30 cellular contexts compared by ENCODE assay signal in genomic region chr6:40990301-40990700, GRCh38. TPM values are rescaled to one million over a fixed set of nuclear protein-coding genes. Genes with fewer than 3 reads are reported as not detected.
A peak's percentile ranks its signal among the peaks of the same experiment; 100 is the strongest.
DNase-seq lines count a peak whose midpoint lies in the region; ATAC-seq and TF ChIP-seq lines count a peak whose summit lies in the region.
"Had no signal": no experiment of that assay in that cellular context is flagged by ENCODE, and none has a peak within 500 bp of the region (broad histone marks: within the 10 kb centered on the region; RNA-seq: fewer than 3 reads in every experiment).

No MANE protein-coding gene starts in this region.

- no peaks in the 10 kb centered on the region for H3K9me3 ChIP-seq in AG04450 (ENCODE audit: control insufficient read depth, insufficient read depth, low read length)
- H3K9me3 ChIP-seq: esophagus squamous epithelium, HAP-1, psoas muscle, transverse colon had no signal

- peak; percentile 31 for TF ChIP-seq CTCF in AG04450 (IDR thresholded peaks at IDR 0.05; ENCODE audit: low read depth, low read length)
- TF ChIP-seq CTCF in HFF-Myc (IDR thresholded peaks at IDR 0.05; ENCODE audit: low read depth, low read length, missing control alignments): peak; percentile 20
- peak; percentile 16 for TF ChIP-seq CTCF in astrocyte of the spinal cord (IDR thresholded peaks at IDR 0.05; ENCODE audit: low read depth, low read length)
- TF ChIP-seq CTCF in foreskin fibroblast (IDR thresholded peaks at IDR 0.05; ENCODE audit: low read depth, low read length): peak; percentile 15
- no peak for TF ChIP-seq CTCF in GM10266 (IDR thresholded peaks at IDR 0.05; ENCODE audit: control insufficient read depth, insufficient read depth, low read depth, missing control alignments)

- H3K4me3 ChIP-seq in AG04450 (ENCODE audit: low read depth, low read length) (no peak overlapping the region), HFF-Myc (replicated peaks; ENCODE audit: low read depth, low read length) (no peak overlapping the region), astrocyte of the spinal cord (ENCODE audit: low read depth, low read length) (no peak overlapping the region), foreskin fibroblast (ENCODE audit: low read depth in 1 of 2, low read length in 2 of 2) (no peak overlapping the region)
- H3K4me3 ChIP-seq: esophagus squamous epithelium, HAP-1, hepatocyte, psoas muscle, transverse colon had no signal

- CTCF ChIA-PET in AG04450 (lab: Charles Lee): interaction anchor here (0.7 to 0.9 kb wide), 2 partner anchors 13 to 33 kb away, joined by 3 read pairs; no protein-coding TSS in a partner anchor

- POLR2A ChIA-PET in AG04450 (lab: Yijun Ruan, JAX): no interaction called here

- ATAC-seq in HG03442 (IDR thresholded peaks at IDR 0.05; ENCODE audit: unreplicated experiment): no peak
- ATAC-seq: left cardiac atrium; natural killer cell treated with Interleukin-12 subunit alpha and Interleukin-12 subunit beta and Interleukin-15 and Interleukin-18, amount 100 ng/mL, for 72 hours; psoas muscle; stimulated activated memory B cell treated with anti-CD40 and anti-IgM and Interleukin-4, amounts not matched to agents 10 μg/mL and 1 μg/mL and 100 μg/mL, for 72 hours had no signal

- H3K27me3 ChIP-seq in AG04450 (ENCODE audit: control insufficient read depth, insufficient read depth, low read length): no peaks in the 10 kb centered on the region
- H3K27me3 ChIP-seq: hepatocyte, transverse colon had no signal

- in situ Hi-C loops in astrocyte of the spinal cord (cut with HindIII; ENCODE audit: low sequenced_read_pairs): no loop called here

- H3K27ac ChIP-seq in AG04450 (ENCODE audit: low read depth, low read length): no peak overlapping the region
- H3K27ac ChIP-seq: esophagus squamous epithelium, hepatocyte, psoas muscle, transverse colon had no signal

- DNase-seq in AG04450 (ENCODE audit: low read depth, low spot score) (no peak), HFF-Myc (ENCODE audit: extremely low read depth, low read depth) (no peak), astrocyte of the spinal cord (ENCODE audit: low read depth, low spot score) (no peak), foreskin fibroblast (no peak), putamen (ENCODE audit: low spot score) (no peak), GOT3 (lab: John Stamatoyannopoulos, UW) (no peak), GM10266 (ENCODE audit: extremely low spot score) (no peak)
- DNase-seq: ACHN; activated CD4-positive, alpha-beta T cell treated with anti-CD3 and anti-CD28 coated beads, Interleukin-2, amount 10 ng/mL, durations not matched to agents 24 days and 14 days; activated effector memory CD4-positive, alpha-beta T cell treated with anti-CD3 and anti-CD28 coated beads, Interleukin-2, amount 50 U/mL, for 16 hours; activated naive CD8-positive, alpha-beta T cell treated with anti-CD3 and anti-CD28 coated beads, Interleukin-2, amount 10 ng/mL, durations not matched to agents 7 days and 5 days; activated T-cell treated with anti-CD3 and anti-CD28 coated beads, Interleukin-2, amount 50 U/mL, for 24 hours; aorta; esophagus squamous epithelium; GF-D8; left cardiac atrium; NCI-H1105; NCI-H187 treated with DMSO at 0.1 percent for 48 hours; NCI-H2171 treated with DMSO at 0.1 percent for 48 hours; NCI-H510A; psoas muscle; RPMI8226; T1000; transverse colon had no signal

RNA-seq across cellular contexts. Expression of gene UNC5CL, which starts 48.7 kb away (rescaled TPM):
- polyA plus RNA-seq in AG04450 (2011; rRNA removed): 0.02 TPM in 2 replicates
- polyA minus RNA-seq in AG04450 (2011; rRNA and poly(A)+ RNA removed): not detected in 2 replicates

RNA-seq across cellular contexts. Expression of gene TSPO2, which starts 52.0 kb away (rescaled TPM):
- not detected in 2 replicates for polyA plus RNA-seq in AG04450 (2011; rRNA removed)
- polyA minus RNA-seq in AG04450 (2011; rRNA and poly(A)+ RNA removed): not detected in 2 replicates
- polyA plus RNA-seq: aorta, CD14-positive monocyte, psoas muscle had no signal
